1 cellular context compared by ENCODE assay signal in the genomic region with DNA sequence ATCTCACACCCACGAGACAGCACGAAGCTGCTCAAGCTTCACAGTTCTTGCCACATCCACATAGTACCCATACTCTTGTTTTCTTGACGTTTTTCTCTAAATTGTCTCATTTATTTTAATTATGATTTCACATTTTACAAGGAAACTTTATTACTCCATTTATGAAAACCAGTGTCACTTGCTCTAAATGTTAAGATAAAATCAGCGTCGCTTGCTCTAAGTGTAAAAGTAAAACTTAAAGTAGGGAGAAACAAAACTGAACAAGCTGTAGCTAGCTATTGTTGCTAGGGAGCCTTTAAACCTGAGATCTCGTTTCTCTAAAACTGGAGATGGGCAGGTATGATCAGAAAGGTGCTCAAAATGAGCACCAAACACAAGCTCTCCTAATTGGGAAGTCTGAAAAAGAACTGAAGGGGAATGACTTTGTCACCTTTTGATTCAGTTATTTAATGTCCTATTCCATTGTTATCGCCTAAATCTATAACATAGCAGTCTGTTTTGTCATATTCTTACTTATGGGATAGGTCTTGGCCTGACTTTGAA.
TF ChIP-seq lines count a peak whose summit lies in the region.

No MANE protein-coding gene starts in this region.

TF ChIP-seq in GM23338, 12 proteins besides CTCF, POLR2A, EP300 and RAD21 (continued from another document):
- TF ChIP-seq, protein P1, sequence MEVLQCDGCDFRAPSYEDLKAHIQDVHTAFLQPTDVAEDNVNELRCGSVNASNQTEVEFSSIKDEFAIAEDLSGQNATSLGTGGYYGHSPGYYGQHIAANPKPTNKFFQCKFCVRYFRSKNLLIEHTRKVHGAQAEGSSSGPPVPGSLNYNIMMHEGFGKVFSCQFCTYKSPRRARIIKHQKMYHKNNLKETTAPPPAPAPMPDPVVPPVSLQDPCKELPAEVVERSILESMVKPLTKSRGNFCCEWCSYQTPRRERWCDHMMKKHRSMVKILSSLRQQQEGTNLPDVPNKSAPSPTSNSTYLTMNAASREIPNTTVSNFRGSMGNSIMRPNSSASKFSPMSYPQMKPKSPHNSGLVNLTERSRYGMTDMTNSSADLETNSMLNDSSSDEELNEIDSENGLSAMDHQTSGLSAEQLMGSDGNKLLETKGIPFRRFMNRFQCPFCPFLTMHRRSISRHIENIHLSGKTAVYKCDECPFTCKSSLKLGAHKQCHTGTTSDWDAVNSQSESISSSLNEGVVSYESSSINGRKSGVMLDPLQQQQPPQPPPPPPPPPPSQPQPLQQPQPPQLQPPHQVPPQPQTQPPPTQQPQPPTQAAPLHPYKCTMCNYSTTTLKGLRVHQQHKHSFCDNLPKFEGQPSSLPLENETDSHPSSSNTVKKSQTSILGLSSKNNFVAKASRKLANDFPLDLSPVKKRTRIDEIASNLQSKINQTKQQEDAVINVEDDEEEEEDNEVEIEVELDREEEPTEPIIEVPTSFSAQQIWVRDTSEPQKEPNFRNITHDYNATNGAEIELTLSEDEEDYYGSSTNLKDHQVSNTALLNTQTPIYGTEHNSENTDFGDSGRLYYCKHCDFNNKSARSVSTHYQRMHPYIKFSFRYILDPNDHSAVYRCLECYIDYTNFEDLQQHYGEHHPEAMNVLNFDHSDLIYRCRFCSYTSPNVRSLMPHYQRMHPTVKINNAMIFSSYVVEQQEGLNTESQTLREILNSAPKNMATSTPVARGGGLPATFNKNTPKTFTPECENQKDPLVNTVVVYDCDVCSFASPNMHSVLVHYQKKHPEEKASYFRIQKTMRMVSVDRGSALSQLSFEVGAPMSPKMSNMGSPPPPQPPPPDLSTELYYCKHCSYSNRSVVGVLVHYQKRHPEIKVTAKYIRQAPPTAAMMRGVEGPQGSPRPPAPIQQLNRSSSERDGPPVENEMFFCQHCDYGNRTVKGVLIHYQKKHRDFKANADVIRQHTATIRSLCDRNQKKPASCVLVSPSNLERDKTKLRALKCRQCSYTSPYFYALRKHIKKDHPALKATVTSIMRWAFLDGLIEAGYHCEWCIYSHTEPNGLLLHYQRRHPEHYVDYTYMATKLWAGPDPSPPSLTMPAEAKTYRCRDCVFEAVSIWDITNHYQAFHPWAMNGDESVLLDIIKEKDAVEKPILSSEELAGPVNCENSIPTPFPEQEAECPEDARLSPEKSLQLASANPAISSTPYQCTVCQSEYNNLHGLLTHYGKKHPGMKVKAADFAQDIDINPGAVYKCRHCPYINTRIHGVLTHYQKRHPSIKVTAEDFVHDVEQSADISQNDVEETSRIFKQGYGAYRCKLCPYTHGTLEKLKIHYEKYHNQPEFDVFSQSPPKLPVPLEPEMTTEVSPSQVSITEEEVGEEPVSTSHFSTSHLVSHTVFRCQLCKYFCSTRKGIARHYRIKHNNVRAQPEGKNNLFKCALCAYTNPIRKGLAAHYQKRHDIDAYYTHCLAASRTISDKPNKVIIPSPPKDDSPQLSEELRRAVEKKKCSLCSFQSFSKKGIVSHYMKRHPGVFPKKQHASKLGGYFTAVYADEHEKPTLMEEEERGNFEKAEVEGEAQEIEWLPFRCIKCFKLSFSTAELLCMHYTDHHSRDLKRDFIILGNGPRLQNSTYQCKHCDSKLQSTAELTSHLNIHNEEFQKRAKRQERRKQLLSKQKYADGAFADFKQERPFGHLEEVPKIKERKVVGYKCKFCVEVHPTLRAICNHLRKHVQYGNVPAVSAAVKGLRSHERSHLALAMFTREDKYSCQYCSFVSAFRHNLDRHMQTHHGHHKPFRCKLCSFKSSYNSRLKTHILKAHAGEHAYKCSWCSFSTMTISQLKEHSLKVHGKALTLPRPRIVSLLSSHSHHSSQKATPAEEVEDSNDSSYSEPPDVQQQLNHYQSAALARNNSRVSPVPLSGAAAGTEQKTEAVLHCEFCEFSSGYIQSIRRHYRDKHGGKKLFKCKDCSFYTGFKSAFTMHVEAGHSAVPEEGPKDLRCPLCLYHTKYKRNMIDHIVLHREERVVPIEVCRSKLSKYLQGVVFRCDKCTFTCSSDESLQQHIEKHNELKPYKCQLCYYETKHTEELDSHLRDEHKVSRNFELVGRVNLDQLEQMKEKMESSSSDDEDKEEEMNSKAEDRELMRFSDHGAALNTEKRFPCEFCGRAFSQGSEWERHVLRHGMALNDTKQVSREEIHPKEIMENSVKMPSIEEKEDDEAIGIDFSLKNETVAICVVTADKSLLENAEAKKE (CRISPR knock-in tag; IDR thresholded peaks at IDR 0.05): no peak
- TF ChIP-seq JUNB (IDR thresholded peaks at IDR 0.05; ENCODE audit: unreplicated experiment): no peak
